In genomic region chr19:45254044-45254531, GRCh38 we compare ENCODE assay signal across 2 cellular contexts.
TF ChIP-seq lines count a peak whose summit lies in the region.

No MANE protein-coding gene starts in this region.

TF ChIP-seq in IMR-90, 13 proteins besides CTCF, POLR2A, EP300 and RAD21:
- TF ChIP-seq MAZ (IDR thresholded peaks at IDR 0.05; ENCODE audit: borderline replicate concordance, low read depth, low read length) (no peak), USF2 (IDR thresholded peaks at IDR 0.05; ENCODE audit: low read depth, low read length) (peak; percentile 40)

TF ChIP-seq in neural cell, 6 proteins besides CTCF, POLR2A, EP300 and RAD21:
- TF ChIP-seq POLR2AphosphoS5 (IDR thresholded peaks at IDR 0.05) (no peak), TAF1 (IDR thresholded peaks at IDR 0.05; ENCODE audit: low read depth) (no peak), MXI1 (conservative IDR thresholded peaks at IDR 0.05; ENCODE audit: poor library complexity, severe bottlenecking) (no peak), EZH2 (IDR thresholded peaks at IDR 0.05; ENCODE audit: borderline replicate concordance, insufficient read depth, low read length, poor library complexity, severe bottlenecking) (no peak), REST (IDR thresholded peaks at IDR 0.05; ENCODE audit: borderline replicate concordance) (no peak), SMC3 (conservative IDR thresholded peaks at IDR 0.05; ENCODE audit: poor library complexity) (no peak)
